10 cellular contexts compared by ENCODE assay signal in genomic region chr19:35211545-35212230, GRCh38. TPM values are rescaled to one million over a fixed set of nuclear protein-coding genes. Genes with fewer than 3 reads are reported as not detected.
DNase-seq lines count a peak whose midpoint lies in the region; ATAC-seq, FAIRE-seq and TF ChIP-seq lines count a peak whose summit lies in the region.
"Had no signal": no experiment of that assay in that cellular context is flagged by ENCODE, and none has a peak within 500 bp of the region (broad histone marks: within the 10 kb centered on the region; RNA-seq: fewer than 3 reads in every experiment).

No MANE protein-coding gene starts in this region.

- TF ChIP-seq RAD21 in H1 (IDR thresholded peaks at IDR 0.05 in 1 of 2, conservative IDR thresholded peaks at IDR 0.05 in 1 of 2; ENCODE audit: low read depth in 2 of 2, low read length in 2 of 2): no peak

- TF ChIP-seq POLR2A in H1 (IDR thresholded peaks at IDR 0.05; ENCODE audit: control extremely low read depth in 1 of 2, low read depth in 2 of 2, low read length in 2 of 2): no peak

- H3K9ac ChIP-seq in H1 (replicated peaks in 1 of 4; ENCODE audit: extremely low read depth in 1 of 4, low read depth in 3 of 4, low read length in 3 of 4): no peak overlapping the region

- H3K79me2 ChIP-seq in H1 (ENCODE audit: control insufficient read depth in 1 of 2, insufficient read depth in 2 of 2, low read length in 2 of 2): no peaks in the 10 kb centered on the region

- H4K8ac ChIP-seq in H1 (ENCODE audit: extremely low read depth, insufficient read depth, low read length): no peak overlapping the region

- CTCF ChIA-PET in H1 (lab: Charles Lee; ENCODE audit: partially characterized antibody): interaction anchor here (0.7 to 1.3 kb wide), 3 partner anchors 44 to 144 kb away, joined by 3 to 4 read pairs (median 3); no protein-coding TSS in a partner anchor

- no peak for FAIRE-seq in H1 (lab: Jason Lieb, UNC)

- H3K27me3 ChIP-seq in H1 (replicated peaks in 1 of 4; ENCODE audit: control insufficient read depth in 3 of 4, extremely low read depth in 1 of 4, insufficient read depth in 3 of 4, low read length in 3 of 4): no peaks in the 10 kb centered on the region

- no peak overlapping the region; the same call in 1 of the 2 replicates for H3K18ac ChIP-seq in H1 (ENCODE audit: extremely low read depth, low read length)

- no peak overlapping the region for H3K56ac ChIP-seq in H1 (replicated peaks; ENCODE audit: insufficient read length, low read depth, low read length)

- 0 out of 2 replicates have a peak overlapping the region, but pooled peaks have one; percentile 4 for H2BK5ac ChIP-seq in H1 (ENCODE audit: low read depth, low read length)

- H2BK120ac ChIP-seq in H1 (replicated peaks; ENCODE audit: low read depth, low read length): no peak overlapping the region

- H4K20me1 ChIP-seq in H1 (replicated peaks in 1 of 2; ENCODE audit: control insufficient read depth in 1 of 2, insufficient read depth in 2 of 2, low read length in 2 of 2): no peaks in the 10 kb centered on the region

- peak overlapping the region; percentile 60; the same call in 1 of the 2 replicates for H2BK12ac ChIP-seq in H1 (ENCODE audit: low read depth, low read length)

- TF ChIP-seq CTCF in GM12864 (IDR thresholded peaks at IDR 0.05; ENCODE audit: low read depth, low read length, missing control alignments) (peak; percentile 27), H1 (IDR thresholded peaks at IDR 0.05; ENCODE audit: control extremely low read depth in 1 of 3, insufficient read depth in 1 of 3, low read depth in 1 of 3, low read length in 3 of 3) (no peak)

- no peak overlapping the region for H3K4me2 ChIP-seq in H1 (ENCODE audit: insufficient read depth in 1 of 2, low read depth in 2 of 2, low read length in 2 of 2)
- H3K4me2 ChIP-seq: smooth muscle cell had no signal

- no peaks in the 10 kb centered on the region for H3K9me3 ChIP-seq in H1 (ENCODE audit: insufficient read depth in 2 of 2, low read depth in 1 of 2, low read length in 1 of 2)

- ATAC-seq in HG02884 (IDR thresholded peaks at IDR 0.05; ENCODE audit: unreplicated experiment) (no peak), HG03045 (IDR thresholded peaks at IDR 0.05; ENCODE audit: unreplicated experiment) (no peak), GM19324 (IDR thresholded peaks at IDR 0.05; ENCODE audit: low FRiP score, unreplicated experiment) (no peak)

- H3K27ac ChIP-seq in H1 (ENCODE audit: low read depth, low read length): no peak overlapping the region

- H3K79me1 ChIP-seq in H1 (ENCODE audit: low read depth, low read length): no peaks in the 10 kb centered on the region

- H3K4me3 ChIP-seq in GM12864 (ENCODE audit: low read depth, low read length) (no peak overlapping the region), H1 (ENCODE audit: extremely low read depth in 1 of 4, insufficient read depth in 2 of 4, low read depth in 3 of 4, low read length in 4 of 4) (no peak overlapping the region)
- H3K4me3 ChIP-seq: smooth muscle cell had no signal

- 80% methylated on average over 7 of the region's 7 CpGs; no CpG with 5 or more reads in 1 of the 2 experiments for WGBS in H1 (ENCODE audit: extremely low coverage in 1 of 2, insufficient coverage in 1 of 2, insufficient read length in 1 of 2, insufficient replicate concordance in 2 of 2, low coverage in 1 of 2, low lambda C conversion rate in 2 of 2, missing lambda C conversion rate in 1 of 2), 2 experiments

- H3K14ac ChIP-seq in H1 (ENCODE audit: insufficient read length): no peak overlapping the region

- no peak for TF ChIP-seq EP300 in H1 (IDR thresholded peaks at IDR 0.05; ENCODE audit: borderline replicate concordance in 1 of 2, low read depth in 2 of 2, low read length in 2 of 2)

- H3K23ac ChIP-seq in H1 (ENCODE audit: insufficient read length): no peak overlapping the region

- H3K4me1 ChIP-seq in H1 (replicated peaks in 1 of 4; ENCODE audit: control insufficient read depth in 3 of 4, insufficient read depth in 4 of 4, low read length in 3 of 4): no peaks in the 10 kb centered on the region; a peak in 2 of 7 replicates

- POLR2A ChIA-PET in H1 (lab: Charles Lee; ENCODE audit: partially characterized antibody): interaction anchor here (0.6 to 1.2 kb wide), 4 partner anchors 13 to 58 kb away, joined by 3 read pairs; no protein-coding TSS in a partner anchor

- no peak overlapping the region for H2AK5ac ChIP-seq in H1 (ENCODE audit: low read depth, low read length)

- no peak overlapping the region for H3K4ac ChIP-seq in H1 (replicated peaks; ENCODE audit: insufficient read length, low read depth, low read length)

- H2AFZ ChIP-seq in H1 (ENCODE audit: low read length): 0 out of 2 replicates have a peak overlapping the region, but pooled peaks have one; percentile 1

- no peak overlapping the region for H4K91ac ChIP-seq in H1 (replicated peaks; ENCODE audit: insufficient read length, low read length)

- no peaks in the 10 kb centered on the region for H3K36me3 ChIP-seq in H1 (ENCODE audit: control insufficient read depth in 2 of 4, insufficient read depth in 4 of 4, low read length in 3 of 4)

- peak overlapping the region; percentile 81; the same call in 1 of the 2 replicates for H2BK15ac ChIP-seq in H1 (ENCODE audit: low read length)

- H2BK20ac ChIP-seq in H1 (ENCODE audit: low read length): 0 out of 2 replicates have a peak overlapping the region, but pooled peaks have one; percentile 21

- no peak overlapping the region for H4K5ac ChIP-seq in H1 (ENCODE audit: insufficient read length, low read depth, low read length)

- H3K23me2 ChIP-seq in H1 (ENCODE audit: low read depth, low read length): no peaks in the 10 kb centered on the region

- no peak for DNase-seq in GM12864 (ENCODE audit: low read depth)
- peak; percentile 43 to 49 for DNase-seq in activated CD4-positive, alpha-beta T cell treated with anti-CD3 and anti-CD28 coated beads, Interleukin-2, amount 50 U/mL, for 4 hours
- DNase-seq in H1 (ENCODE audit: low read depth in 1 of 2, low spot score in 2 of 2): no peak
- peak; percentile 60 for DNase-seq in stimulated activated CD4-positive, alpha-beta T cell treated with anti-CD3 and anti-CD28 coated beads, Interleukin-4, amount 100 ng/mL, for 24 hours
- DNase-seq in NCI-H510A (lab: John Stamatoyannopoulos, UW): no peak
- DNase-seq: IMR-90 had no signal

TF ChIP-seq in H1, 55 proteins besides CTCF, POLR2A, EP300 and RAD21:
- TF ChIP-seq CBX5 (IDR thresholded peaks at IDR 0.05; ENCODE audit: low read depth, low read length) (no peak), CHD1 (IDR thresholded peaks at IDR 0.05; ENCODE audit: low read depth, low read length) (no peak), TAF7 (optimal IDR thresholded peaks at IDR 0.05; ENCODE audit: borderline replicate concordance, low read depth, low read length) (no peak)

RNA-seq across cellular contexts. Expression of gene FAM187B, which starts 16.9 kb away (rescaled TPM):
- not detected in 2 replicates for total RNA-seq in H1 (2021; fragmentation: NEBNext Ultra II Directional; extraction: Animal tissue kit (Norgen Biotek cat#: 25700))
- 0.09 TPM in 1 of 2 replicates, not detected in the other for polyA plus RNA-seq in H1 (2011; rRNA removed)
- polyA plus RNA-seq in H1 (2011; cell fraction: cytosol; rRNA removed): 0.06 TPM
- polyA plus RNA-seq in H1 (2011; cell fraction: nucleus; rRNA removed): 0.19 TPM
- not detected in 4 replicates for polyA plus RNA-seq in H1 (2012, experiment 1 of 2)
- not detected for polyA plus RNA-seq in H1 (2012, experiment 2 of 2)
- not detected for polyA plus RNA-seq in H1 (2013, experiment 1 of 2)
- not detected for polyA plus RNA-seq in H1 (2013, experiment 2 of 2)
- polyA minus RNA-seq in H1 (2011; rRNA and poly(A)+ RNA removed): not detected in 2 replicates
- polyA minus RNA-seq in H1 (2011; cell fraction: cytosol; rRNA and poly(A)+ RNA removed): not detected
- not detected for polyA minus RNA-seq in H1 (2011; cell fraction: nucleus; rRNA and poly(A)+ RNA removed)
- total RNA-seq: IMR-90, smooth muscle cell had no signal
- polyA plus RNA-seq: IMR-90, smooth muscle cell had no signal

RNA-seq across cellular contexts. Expression of gene LSR, which starts 37.1 kb away (rescaled TPM):
- 159 and 166 TPM in 2 replicates for total RNA-seq in H1 (2021; fragmentation: NEBNext Ultra II Directional; extraction: Animal tissue kit (Norgen Biotek cat#: 25700))
- 186 and 296 TPM in 2 replicates for polyA plus RNA-seq in H1 (2011; rRNA removed)
- polyA plus RNA-seq in H1 (2011; cell fraction: cytosol; rRNA removed): 106 TPM
- polyA plus RNA-seq in H1 (2011; cell fraction: nucleus; rRNA removed): 204 TPM
- polyA plus RNA-seq in H1 (2012, experiment 1 of 2): 145 to 238 TPM (median 230 TPM) in 4 replicates
- 175 TPM for polyA plus RNA-seq in H1 (2012, experiment 2 of 2)
- 208 TPM for polyA plus RNA-seq in H1 (2013, experiment 1 of 2)
- polyA plus RNA-seq in H1 (2013, experiment 2 of 2): 218 TPM
- polyA minus RNA-seq in H1 (2011; rRNA and poly(A)+ RNA removed): 87.1 and 93.1 TPM in 2 replicates
- polyA minus RNA-seq in H1 (2011; cell fraction: cytosol; rRNA and poly(A)+ RNA removed): 222 TPM
- polyA minus RNA-seq in H1 (2011; cell fraction: nucleus; rRNA and poly(A)+ RNA removed): 191 TPM

RNA-seq across cellular contexts. Expression of gene USF2, which starts 57.1 kb away (rescaled TPM):
- 109 and 113 TPM in 2 replicates for total RNA-seq in H1 (2021; fragmentation: NEBNext Ultra II Directional; extraction: Animal tissue kit (Norgen Biotek cat#: 25700))
- polyA plus RNA-seq in H1 (2011; rRNA removed): 74.1 and 119 TPM in 2 replicates
- polyA plus RNA-seq in H1 (2011; cell fraction: cytosol; rRNA removed): 142 TPM
- polyA plus RNA-seq in H1 (2011; cell fraction: nucleus; rRNA removed): 268 TPM
- 112 to 133 TPM (median 125 TPM) in 4 replicates for polyA plus RNA-seq in H1 (2012, experiment 1 of 2)
- polyA plus RNA-seq in H1 (2012, experiment 2 of 2): 90.5 TPM
- 70.6 TPM for polyA plus RNA-seq in H1 (2013, experiment 1 of 2)
- polyA plus RNA-seq in H1 (2013, experiment 2 of 2): 72.7 TPM
- polyA minus RNA-seq in H1 (2011; rRNA and poly(A)+ RNA removed): 29.0 and 60.8 TPM in 2 replicates
- 79.1 TPM for polyA minus RNA-seq in H1 (2011; cell fraction: cytosol; rRNA and poly(A)+ RNA removed)
- polyA minus RNA-seq in H1 (2011; cell fraction: nucleus; rRNA and poly(A)+ RNA removed): 82.7 TPM

RNA-seq across cellular contexts. Expression of gene FXYD5, which starts 57.2 kb away (rescaled TPM):
- total RNA-seq in H1 (2021; fragmentation: NEBNext Ultra II Directional; extraction: Animal tissue kit (Norgen Biotek cat#: 25700)): 99.0 and 104 TPM in 2 replicates
- 167 and 191 TPM in 2 replicates for polyA plus RNA-seq in H1 (2011; rRNA removed)
- polyA plus RNA-seq in H1 (2011; cell fraction: cytosol; rRNA removed): 117 TPM
- polyA plus RNA-seq in H1 (2011; cell fraction: nucleus; rRNA removed): 131 TPM
- 113 to 185 TPM (median 177 TPM) in 4 replicates for polyA plus RNA-seq in H1 (2012, experiment 1 of 2)
- polyA plus RNA-seq in H1 (2012, experiment 2 of 2): 175 TPM
- polyA plus RNA-seq in H1 (2013, experiment 1 of 2): 277 TPM
- polyA plus RNA-seq in H1 (2013, experiment 2 of 2): 347 TPM
- polyA minus RNA-seq in H1 (2011; rRNA and poly(A)+ RNA removed): 89.3 and 107 TPM in 2 replicates
- polyA minus RNA-seq in H1 (2011; cell fraction: cytosol; rRNA and poly(A)+ RNA removed): 89.5 TPM
- 51.4 TPM for polyA minus RNA-seq in H1 (2011; cell fraction: nucleus; rRNA and poly(A)+ RNA removed)

Comparison
In these comparisons a context has a peak if more than half of its experiments do, and no peak if none do; other contexts are left out.
1. DNase-seq: peak in activated CD4-positive, alpha-beta T cell treated with anti-CD3 and anti-CD28 coated beads, Interleukin-2, amount 50 U/mL, for 4 hours (2 of 2) and stimulated activated CD4-positive, alpha-beta T cell treated with anti-CD3 and anti-CD28 coated beads, Interleukin-4, amount 100 ng/mL, for 24 hours (single experiment); none in GM12864 (single experiment), H1 (0 of 2) and NCI-H510A (single experiment).